In genomic region chr7:73517241-73517995, GRCh38 we compare ENCODE assay signal across 15 cellular contexts. TPM values are rescaled to one million over a fixed set of nuclear protein-coding genes. Genes with fewer than 3 reads are reported as not detected.
DNase-seq lines count a peak whose midpoint lies in the region; ATAC-seq and TF ChIP-seq lines count a peak whose summit lies in the region.
"Had no signal": no experiment of that assay in that cellular context is flagged by ENCODE, and none has a peak within 500 bp of the region (broad histone marks: within the 10 kb centered on the region; RNA-seq: fewer than 3 reads in every experiment).

No MANE protein-coding gene starts in this region.

- H2BK120ac ChIP-seq in trophoblast cell (ENCODE audit: insufficient read depth, low read length, poor library complexity), result no peak overlapping the region

- H4K8ac ChIP-seq in trophoblast cell (ENCODE audit: low read depth, low read length), result no peak overlapping the region

- H3K4me3 ChIP-seq in HEK293 (ENCODE audit: low read depth, low read length) (no peak overlapping the region), trophoblast cell (ENCODE audit: low read depth, low read length) (no peak overlapping the region)
- H3K4me3 ChIP-seq: ascending aorta, ovary, SJCRH30, stomach had no signal

- no peak overlapping the region for H4K12ac ChIP-seq in trophoblast cell (ENCODE audit: low read depth, low read length)

- peaks cover 43% of the 10 kb centered on the region for H3K4me1 Mint-ChIP-seq in T-helper 2 cell treated with Interferon-gamma antibody and Interleukin-4, amounts not matched to agents 5 μg/mL and 100 μg/mL, for 36 hours (ENCODE audit: low read depth)
- peaks cover 40% of the 10 kb centered on the region for H3K4me1 Mint-ChIP-seq in activated naive CD8-positive, alpha-beta T cell treated with anti-CD3 and anti-CD28 coated beads, Interleukin-2, amount 10 ng/mL, durations not matched to agents 7 days and 5 days

- peaks cover 56% of the 10 kb centered on the region for H3K36me3 Mint-ChIP-seq in T-helper 2 cell treated with Interferon-gamma antibody and Interleukin-4, amounts not matched to agents 5 μg/mL and 100 μg/mL, for 36 hours (ENCODE audit: low read depth)
- peaks cover 48% of the 10 kb centered on the region for H3K36me3 Mint-ChIP-seq in activated naive CD8-positive, alpha-beta T cell treated with anti-CD3 and anti-CD28 coated beads, Interleukin-2, amount 10 ng/mL, durations not matched to agents 7 days and 5 days

- no peak for ATAC-seq in activated naive CD8-positive, alpha-beta T cell treated with anti-CD3 and anti-CD28 coated beads, Interleukin-2, amount 10 ng/mL, durations not matched to agents 7 days and 5 days (ENCODE audit: low read depth)
- no peak for ATAC-seq in HG02840 (IDR thresholded peaks at IDR 0.05; ENCODE audit: low FRiP score, unreplicated experiment)

- peak overlapping the region; percentile 6 for H3K4me3 Mint-ChIP-seq in T-helper 2 cell treated with Interferon-gamma antibody and Interleukin-4, amounts not matched to agents 5 μg/mL and 100 μg/mL, for 36 hours
- H3K4me3 Mint-ChIP-seq in activated naive CD8-positive, alpha-beta T cell treated with anti-CD3 and anti-CD28 coated beads, Interleukin-2, amount 10 ng/mL, durations not matched to agents 7 days and 5 days, result peak overlapping the region; percentile 1

- no peak overlapping the region for H3K18ac ChIP-seq in trophoblast cell (ENCODE audit: low read length)

- H2AK5ac ChIP-seq in trophoblast cell (ENCODE audit: low read length), result no peak overlapping the region

- H3K9me3 Mint-ChIP-seq in T-helper 2 cell treated with Interferon-gamma antibody and Interleukin-4, amounts not matched to agents 5 μg/mL and 100 μg/mL, for 36 hours, result no peaks in the 10 kb centered on the region
- H3K9me3 Mint-ChIP-seq in activated naive CD8-positive, alpha-beta T cell treated with anti-CD3 and anti-CD28 coated beads, Interleukin-2, amount 10 ng/mL, durations not matched to agents 7 days and 5 days, result no peaks in the 10 kb centered on the region

- H4K91ac ChIP-seq in trophoblast cell (ENCODE audit: low read depth, low read length), result no peak overlapping the region

- POLR2A ChIA-PET in HEK293 (lab: Yijun Ruan, JAX), result interaction anchor here (0.6 kb wide), 1 partner anchor 69 kb away, joined by 6 read pairs; no protein-coding TSS in a partner anchor
- POLR2A ChIA-PET in activated naive CD8-positive, alpha-beta T cell treated with anti-CD3 and anti-CD28 coated beads, Interleukin-2, amount 10 ng/mL, durations not matched to agents 7 days and 5 days (lab: Charles Lee), result interaction anchor here (2.0 kb wide), 1 partner anchor 9 kb away, joined by 8 read pairs; no protein-coding TSS in a partner anchor

- WGBS in trophoblast cell (ENCODE audit: extremely low coverage, insufficient coverage, insufficient read length), result no CpG with 5 or more reads among the region's 6 CpGs

- H3K9ac ChIP-seq in trophoblast cell (ENCODE audit: low read length), result no peak overlapping the region
- H3K9ac ChIP-seq: KMS-11 had no signal

- no peak overlapping the region for H3K4me2 ChIP-seq in trophoblast cell (ENCODE audit: low read length)
- H3K4me2 ChIP-seq: KMS-11 had no signal

- no peak overlapping the region for H2BK12ac ChIP-seq in trophoblast cell (ENCODE audit: low read length)

- no peaks in the 10 kb centered on the region for H3K27me3 Mint-ChIP-seq in T-helper 2 cell treated with Interferon-gamma antibody and Interleukin-4, amounts not matched to agents 5 μg/mL and 100 μg/mL, for 36 hours (ENCODE audit: low read depth)
- H3K27me3 Mint-ChIP-seq in activated naive CD8-positive, alpha-beta T cell treated with anti-CD3 and anti-CD28 coated beads, Interleukin-2, amount 10 ng/mL, durations not matched to agents 7 days and 5 days, result no peaks in the 10 kb centered on the region

- CTCF ChIA-PET in HEK293 (lab: Yijun Ruan, JAX), result interaction anchor here (1.5 kb wide), 1 partner anchor 13 kb away, joined by 3 read pairs; no protein-coding TSS in a partner anchor

- H2AFZ ChIP-seq in trophoblast cell (ENCODE audit: insufficient read depth, low read length, poor library complexity), result no peak overlapping the region

- no peak for TF ChIP-seq CTCF in HEK293 (tag by site-specific recombination; IDR thresholded peaks at IDR 0.05)

- H3K27ac ChIP-seq in HEK293 (ENCODE audit: extremely low read depth, low read depth, low read length) (no peak overlapping the region), trophoblast cell (ENCODE audit: low read depth, low read length) (no peak overlapping the region)
- H3K27ac ChIP-seq: ascending aorta, KMS-11, ovary, SJCRH30, stomach had no signal

- no peak overlapping the region for H3K23ac ChIP-seq in trophoblast cell (ENCODE audit: low read length)

- no peaks in the 10 kb centered on the region for H3K4me1 ChIP-seq in HEK293 (ENCODE audit: control insufficient read depth, insufficient read depth, low read length)
- H3K4me1 ChIP-seq in trophoblast cell (ENCODE audit: control insufficient read depth in 1 of 2, insufficient read depth in 2 of 2, low read length in 2 of 2), result peaks cover 2 to 3% of the 10 kb centered on the region in 2 experiments
- H3K4me1 ChIP-seq: SJCRH30 had no signal

- H3K79me2 ChIP-seq in trophoblast cell (ENCODE audit: control insufficient read depth, insufficient read depth, low read length, poor library complexity), result peaks cover 32% of the 10 kb centered on the region

- peak overlapping the region; percentile 78 for H3K4ac ChIP-seq in trophoblast cell (ENCODE audit: low read depth, low read length)

- peaks cover 48 to 67% of the 10 kb centered on the region in 2 experiments for H3K36me3 ChIP-seq in HEK293 (ENCODE audit: control insufficient read depth in 2 of 2, insufficient read depth in 1 of 2, low read length in 2 of 2)
- peaks cover 31 to 32% of the 10 kb centered on the region in 2 experiments for H3K36me3 ChIP-seq in trophoblast cell (ENCODE audit: control insufficient read depth in 1 of 2, insufficient read depth in 2 of 2, low read length in 2 of 2)
- H3K36me3 ChIP-seq: ovary had no signal

- no peak overlapping the region for H2BK5ac ChIP-seq in trophoblast cell (ENCODE audit: low read depth, low read length, poor library complexity)

- H3K9me3 ChIP-seq in HEK293 (ENCODE audit: control insufficient read depth, insufficient read depth, low read depth, low read length), result no peaks in the 10 kb centered on the region
- no peaks in the 10 kb centered on the region for H3K9me3 ChIP-seq in trophoblast cell (ENCODE audit: insufficient read depth, low read depth, low read length)
- H3K9me3 ChIP-seq: ascending aorta, ovary, SJCRH30, stomach had no signal

- no peak for DNase-seq in T-helper 2 cell treated with Interferon-gamma antibody and Interleukin-4, amounts not matched to agents 5 μg/mL and 100 μg/mL, for 36 hours (ENCODE audit: low spot score)
- DNase-seq in T-helper 2 cell, result no peak
- no peak for DNase-seq in activated naive CD8-positive, alpha-beta T cell treated with anti-CD3 and anti-CD28 coated beads, Interleukin-2, amount 10 ng/mL, durations not matched to agents 7 days and 5 days
- DNase-seq in trophoblast cell, result peak in 1 of 2 donors; percentile 47
- DNase-seq in middle frontal gyrus (ENCODE audit: extremely low spot score, low spot score), result no peak
- DNase-seq in AG20443 (ENCODE audit: low spot score), result no peak
- DNase-seq: 8988T, cortex of kidney, ovary, SJCRH30, stomach had no signal

- H3K27me3 ChIP-seq in trophoblast cell (ENCODE audit: insufficient read depth, low read length), result no peaks in the 10 kb centered on the region
- H3K27me3 ChIP-seq: ascending aorta, ovary, SJCRH30, stomach had no signal

- no peak overlapping the region for H3K14ac ChIP-seq in trophoblast cell (ENCODE audit: low read length)

- peaks cover 9% of the 10 kb centered on the region for H3K79me1 ChIP-seq in trophoblast cell (ENCODE audit: low read length)

- H3K27ac Mint-ChIP-seq in T-helper 2 cell treated with Interferon-gamma antibody and Interleukin-4, amounts not matched to agents 5 μg/mL and 100 μg/mL, for 36 hours, result no peak overlapping the region
- H3K27ac Mint-ChIP-seq in activated naive CD8-positive, alpha-beta T cell treated with anti-CD3 and anti-CD28 coated beads, Interleukin-2, amount 10 ng/mL, durations not matched to agents 7 days and 5 days, result peak overlapping the region; percentile 51

TF ChIP-seq in HEK293, 187 proteins besides CTCF, POLR2A, EP300 and RAD21:
- TF ChIP-seq TRIM28 (IDR thresholded peaks at IDR 0.05; ENCODE audit: borderline replicate concordance, low read length), result peak; percentile 34; the same call in 1 of the 2 replicates
- no peak for TF ChIP-seq ZNF221 (tag by site-specific recombination; IDR thresholded peaks at IDR 0.05; ENCODE audit: borderline replicate concordance)
- TF ChIP-seq ZNF121 (tag by site-specific recombination; IDR thresholded peaks at IDR 0.05), result peak; percentile 86
- TF ChIP-seq ZNF157 (tag by site-specific recombination; IDR thresholded peaks at IDR 0.05), result no peak
- TF ChIP-seq, protein P1, sequence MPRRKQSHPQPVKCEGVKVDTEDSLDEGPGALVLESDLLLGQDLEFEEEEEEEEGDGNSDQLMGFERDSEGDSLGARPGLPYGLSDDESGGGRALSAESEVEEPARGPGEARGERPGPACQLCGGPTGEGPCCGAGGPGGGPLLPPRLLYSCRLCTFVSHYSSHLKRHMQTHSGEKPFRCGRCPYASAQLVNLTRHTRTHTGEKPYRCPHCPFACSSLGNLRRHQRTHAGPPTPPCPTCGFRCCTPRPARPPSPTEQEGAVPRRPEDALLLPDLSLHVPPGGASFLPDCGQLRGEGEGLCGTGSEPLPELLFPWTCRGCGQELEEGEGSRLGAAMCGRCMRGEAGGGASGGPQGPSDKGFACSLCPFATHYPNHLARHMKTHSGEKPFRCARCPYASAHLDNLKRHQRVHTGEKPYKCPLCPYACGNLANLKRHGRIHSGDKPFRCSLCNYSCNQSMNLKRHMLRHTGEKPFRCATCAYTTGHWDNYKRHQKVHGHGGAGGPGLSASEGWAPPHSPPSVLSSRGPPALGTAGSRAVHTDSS (tag by site-specific recombination; IDR thresholded peaks at IDR 0.05), result 0 out of 2 replicates have a peak, but pooled peaks have one; percentile 15
TF ChIP-seq in HEK293: peak in this region for 3.

RNA-seq across cellular contexts. Expression of gene BAZ1B, which starts 4.7 kb away (rescaled TPM):
- total RNA-seq in activated naive CD8-positive, alpha-beta T cell treated with anti-CD3 and anti-CD28 coated beads, Interleukin-2, amount 10 ng/mL, durations not matched to agents 7 days and 5 days, result 10 to 100 TPM; 90.5 to 93.0 TPM
- 31.8 and 34.1 TPM in 2 replicates for polyA plus RNA-seq in trophoblast cell (2013)

RNA-seq across cellular contexts. Expression of gene BCL7B, which starts 40.1 kb away (rescaled TPM):
- total RNA-seq in activated naive CD8-positive, alpha-beta T cell treated with anti-CD3 and anti-CD28 coated beads, Interleukin-2, amount 10 ng/mL, durations not matched to agents 7 days and 5 days, result 10 to 100 TPM; 64.1 to 71.9 TPM
- 38.6 and 39.3 TPM in 2 replicates for polyA plus RNA-seq in trophoblast cell (2013)
